8 cellular contexts compared by ENCODE assay signal in genomic region chr6:170087946-170088348, GRCh38.
DNase-seq lines count a peak whose midpoint lies in the region; ATAC-seq and TF ChIP-seq lines count a peak whose summit lies in the region.

No MANE protein-coding gene starts in this region.

- H3K27me3 Mint-ChIP-seq in neural progenitor cell (ENCODE audit: insufficient read depth, low read depth), result peaks cover 7% of the 10 kb centered on the region

- no peak overlapping the region for H3K4me3 ChIP-seq in neural progenitor cell

- H3F3A ChIP-seq in neural progenitor cell (ENCODE audit: low read depth), result no peaks in the 10 kb centered on the region

- DNase-seq in CMK (ENCODE audit: low read depth), result peak; percentile 53
- DNase-seq in NAMALWA (ENCODE audit: low spot score), result peak; percentile 6
- peak; percentile 34 for DNase-seq in activated gamma-delta T cell (lab: John Stamatoyannopoulos, UW)
- no peak for DNase-seq in neural progenitor cell (ENCODE audit: low spot score)
- DNase-seq in cortex of kidney (lab: John Stamatoyannopoulos, UW), result no peak
- DNase-seq in NCI-H2107 (lab: John Stamatoyannopoulos, UW), result no peak
- DNase-seq in amygdala (lab: John Stamatoyannopoulos, UW), result no peak

- no peaks in the 10 kb centered on the region for H3K36me3 Mint-ChIP-seq in neural progenitor cell

- TF ChIP-seq CTCF in neural progenitor cell (IDR thresholded peaks at IDR 0.05), result no peak

- no peaks in the 10 kb centered on the region for H3K79me2 ChIP-seq in neural progenitor cell (ENCODE audit: low read depth)

- no peaks in the 10 kb centered on the region for H3K36me3 ChIP-seq in neural progenitor cell

- peaks cover 16% of the 10 kb centered on the region for H3K4me1 Mint-ChIP-seq in neural progenitor cell

- H3K4me2 ChIP-seq in neural progenitor cell, result no peak overlapping the region

- no peak overlapping the region for H3K9ac ChIP-seq in neural progenitor cell

- H2AFZ ChIP-seq in neural progenitor cell (replicated peaks), result no peak overlapping the region

- H3K27ac ChIP-seq in neural progenitor cell, result no peak overlapping the region

- no peak overlapping the region for H3K4me3 Mint-ChIP-seq in neural progenitor cell

- no peaks in the 10 kb centered on the region for H3K9me3 ChIP-seq in neural progenitor cell (ENCODE audit: low read depth)

- H3K4me1 ChIP-seq in neural progenitor cell, result no peaks in the 10 kb centered on the region

- peak; percentile 70 for ATAC-seq in GM21576 (IDR thresholded peaks at IDR 0.05; ENCODE audit: unreplicated experiment)

- H3K9me3 Mint-ChIP-seq in neural progenitor cell, result no peaks in the 10 kb centered on the region

- no peaks in the 10 kb centered on the region for H4K20me1 ChIP-seq in neural progenitor cell (ENCODE audit: low read depth)

- peak overlapping the region; percentile 63 for H3K27ac Mint-ChIP-seq in neural progenitor cell

- H3K27me3 ChIP-seq in neural progenitor cell, result no peaks in the 10 kb centered on the region

Comparison
In these comparisons a context has a peak if more than half of its experiments do, and no peak if none do; other contexts are left out.
1. DNase-seq: peak in CMK (single experiment), NAMALWA (single experiment) and activated gamma-delta T cell (single experiment); none in neural progenitor cell (single experiment), cortex of kidney (single experiment), NCI-H2107 (single experiment) and amygdala (0 of 56).